In the genomic region with DNA sequence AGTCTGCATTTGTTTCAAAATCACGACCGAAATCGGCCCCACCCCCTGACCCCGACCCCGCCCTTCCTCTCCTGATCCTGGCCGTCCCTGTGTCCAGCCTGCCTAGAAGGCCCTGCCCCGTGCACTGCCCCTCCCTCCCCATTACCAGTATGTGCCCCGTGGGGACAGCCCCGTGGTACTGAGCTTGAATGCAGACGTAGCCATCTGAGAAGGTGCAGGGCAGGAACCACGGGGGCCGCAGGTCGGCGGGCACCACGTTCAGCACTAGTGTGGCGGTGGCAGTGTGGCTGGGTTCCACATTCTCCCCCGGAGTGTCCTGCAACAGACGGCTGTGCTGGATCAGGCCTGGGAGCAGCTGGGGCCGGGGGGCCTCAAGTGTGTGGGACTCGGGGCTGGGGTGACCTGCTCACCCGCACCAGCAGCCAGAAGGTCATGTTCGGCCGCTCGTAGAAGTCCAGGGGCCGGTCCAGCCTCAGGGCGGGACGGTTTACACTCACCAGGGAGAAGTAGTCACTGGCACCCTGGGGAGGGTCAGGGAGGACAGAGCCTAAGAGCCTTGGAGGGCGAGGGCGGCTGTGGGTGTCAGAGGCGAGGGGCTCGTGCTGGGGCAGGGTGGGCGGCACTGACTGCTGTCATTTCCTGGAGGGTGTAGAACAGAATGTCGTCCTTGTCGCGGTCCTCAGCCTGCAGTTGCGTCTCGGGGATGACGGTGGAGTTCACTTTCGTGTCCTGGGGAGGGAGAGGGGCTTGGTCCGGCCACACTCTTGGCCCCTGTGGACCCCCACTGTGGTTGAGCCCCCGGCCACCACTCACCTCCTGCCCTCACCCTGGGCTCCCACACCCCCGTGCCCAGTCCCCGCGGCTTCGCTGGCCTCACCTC, we compare ENCODE assay signal across 29 cellular contexts. TPM values are rescaled to one million over a fixed set of nuclear protein-coding genes. Genes with fewer than 3 reads are reported as not detected.
DNase-seq lines count a peak whose midpoint lies in the region; ATAC-seq, FAIRE-seq and TF ChIP-seq lines count a peak whose summit lies in the region.
"Had no signal": no experiment of that assay in that cellular context is flagged by ENCODE, and none has a peak within 500 bp of the region (broad histone marks: within the 10 kb centered on the region; RNA-seq: fewer than 3 reads in every experiment).

No MANE protein-coding gene starts in this region.

- H3K4me3 ChIP-seq in HepG2 (replicated peaks in 1 of 3; ENCODE audit: insufficient read depth in 1 of 3, low read depth in 2 of 3, low read length in 3 of 3) (no peak overlapping the region), sigmoid colon (no peak overlapping the region)
- H3K4me3 ChIP-seq: SJSA1 had no signal

- H3K27me3 ChIP-seq in HepG2 (ENCODE audit: control insufficient read depth in 1 of 2, insufficient read depth in 2 of 2, low read length in 2 of 2) (no peaks in the 10 kb centered on the region), sigmoid colon (peaks cover 0 to 31% (median 0%) of the 10 kb centered on the region in 3 donors)
- H3K27me3 ChIP-seq: SJSA1 had no signal

- WGBS in HepG2 (ENCODE audit: low lambda C conversion rate): 89% methylated on average over 27 of the region's 45 CpGs
- 77% methylated on average over 45 of the region's 45 CpGs for WGBS in sigmoid colon, 2 donors

- no peak for TF ChIP-seq CTCF in HepG2 (CRISPR knock-in tag; IDR thresholded peaks at IDR 0.05)
- TF ChIP-seq CTCF in sigmoid colon (IDR thresholded peaks at IDR 0.05): no peak

- CTCF ChIA-PET in activated CD4-positive, alpha-beta T cell treated with anti-CD3 and anti-CD28 coated beads, Interleukin-2, amount 10 ng/mL, durations not matched to agents 7 days and 5 days (lab: Charles Lee): no interaction called here
- CTCF ChIA-PET in HepG2 (lab: Yijun Ruan, JAX; ENCODE audit: low intra/inter-chr PET ratio, low total read pairs): no interaction called here

- H3K4me1 ChIP-seq in HepG2 (ENCODE audit: insufficient read depth, low read length) (peaks cover 30% of the 10 kb centered on the region), sigmoid colon (peaks cover 0 to 6% (median 5%) of the 10 kb centered on the region in 4 donors)

- H3K79me2 ChIP-seq in HepG2 (ENCODE audit: insufficient read depth, low read length): no peaks in the 10 kb centered on the region

- H3K27me3 Mint-ChIP-seq in activated CD4-positive, alpha-beta T cell treated with anti-CD3 and anti-CD28 coated beads, Interleukin-2, amount 10 ng/mL, durations not matched to agents 7 days and 5 days: peaks cover 2% of the 10 kb centered on the region

- H3K4me1 Mint-ChIP-seq in activated CD4-positive, alpha-beta T cell treated with anti-CD3 and anti-CD28 coated beads, Interleukin-2, amount 10 ng/mL, durations not matched to agents 7 days and 5 days: peaks cover 8% of the 10 kb centered on the region

- peak; percentile 4 for DNase-seq in activated CD4-positive, alpha-beta T cell treated with anti-CD3 and anti-CD28 coated beads for 48 hours
- DNase-seq in activated CD4-positive, alpha-beta T cell treated with anti-CD3 and anti-CD28 coated beads, Interleukin-2, amount 10 ng/mL, durations not matched to agents 7 days and 5 days: no peak
- DNase-seq in HepG2 (ENCODE audit: low spot score) (no peak), sigmoid colon (peak; percentile 64), COR-L47 (lab: John Stamatoyannopoulos, UW) (no peak), DMS79 treated with DMSO at 0.1 percent for 48 hours (lab: John Stamatoyannopoulos, UW) (no peak)
- DNase-seq: ACHN, AML-193, C1 segment of cervical spinal cord, DMS53, EL, GF-D8, Karpas-422, MV-4-11, NCI-H1694 treated with DMSO at 0.1 percent for 48 hours, NCI-H2081 treated with DMSO at 0.1 percent for 48 hours, NCI-H2171 treated with DMSO at 0.1 percent for 48 hours, NCI-H446, NCI-H526 had no signal

- no peak overlapping the region for H3K4me3 Mint-ChIP-seq in activated CD4-positive, alpha-beta T cell treated with anti-CD3 and anti-CD28 coated beads, Interleukin-2, amount 10 ng/mL, durations not matched to agents 7 days and 5 days

- TF ChIP-seq EP300 in HepG2 (IDR thresholded peaks at IDR 0.05; ENCODE audit: low read depth in 2 of 2, low read length in 2 of 2) (no peak), HepG2 (CRISPR knock-in tag; IDR thresholded peaks at IDR 0.05; ENCODE audit: borderline replicate concordance) (no peak), sigmoid colon (IDR thresholded peaks at IDR 0.05) (no peak)

- H3K4me2 ChIP-seq in HepG2 (ENCODE audit: low read depth, low read length): no peak overlapping the region

- intact Hi-C loops in HepG2 (cut with micrococcal nuclease; ENCODE audit: unreplicated experiment): no loop called here
- intact Hi-C loops in sigmoid colon (cut with DNase I): no loop called here

- no peak overlapping the region for H3K9ac ChIP-seq in HepG2 (ENCODE audit: insufficient read depth, low read depth, low read length)

- no peak for TF ChIP-seq POLR2A in HepG2 (IDR thresholded peaks at IDR 0.05; ENCODE audit: insufficient read depth in 1 of 2, low read depth in 2 of 2, low read length in 2 of 2)
- TF ChIP-seq POLR2A in sigmoid colon (IDR thresholded peaks at IDR 0.05): no peak

- ATAC-seq in HepG2: no peak
- ATAC-seq: Right ventricle myocardium inferior had no signal

- POLR2A ChIA-PET in activated CD4-positive, alpha-beta T cell treated with anti-CD3 and anti-CD28 coated beads, Interleukin-2, amount 10 ng/mL, durations not matched to agents 7 days and 5 days (lab: Charles Lee): interaction anchor here (0.8 kb wide), 1 partner anchor 8 kb away, joined by 7 read pairs; no protein-coding TSS in a partner anchor
- POLR2A ChIA-PET in HepG2 (lab: Yijun Ruan, JAX): no interaction called here

- no peak overlapping the region for H3K27ac Mint-ChIP-seq in activated CD4-positive, alpha-beta T cell treated with anti-CD3 and anti-CD28 coated beads, Interleukin-2, amount 10 ng/mL, durations not matched to agents 7 days and 5 days

- H3K9me3 ChIP-seq in HepG2 (ENCODE audit: low read length) (no peaks in the 10 kb centered on the region), sigmoid colon (no peaks in the 10 kb centered on the region)
- H3K9me3 ChIP-seq: SJSA1 had no signal

- TF ChIP-seq RAD21 in HepG2 (CRISPR knock-in tag; IDR thresholded peaks at IDR 0.05): no peak

- no peaks in the 10 kb centered on the region for H3K36me3 Mint-ChIP-seq in activated CD4-positive, alpha-beta T cell treated with anti-CD3 and anti-CD28 coated beads, Interleukin-2, amount 10 ng/mL, durations not matched to agents 7 days and 5 days (ENCODE audit: low read depth)

- no TSS peak for BruUV-seq in HepG2 (replicated peaks; lab: Mats Ljungman, UMichigan)

- no peaks in the 10 kb centered on the region for H3K9me3 Mint-ChIP-seq in activated CD4-positive, alpha-beta T cell treated with anti-CD3 and anti-CD28 coated beads, Interleukin-2, amount 10 ng/mL, durations not matched to agents 7 days and 5 days
- H3K9me3 Mint-ChIP-seq: IgD-negative memory B cell had no signal

- no peak overlapping the region for H3K27ac ChIP-seq in HepG2 (ENCODE audit: extremely low read length, insufficient read depth, low read length)
- H3K27ac ChIP-seq in sigmoid colon: no peak overlapping the region
- H3K27ac ChIP-seq: 22Rv1, SJSA1 had no signal

- no peak for FAIRE-seq in HepG2 (lab: Jason Lieb, UNC)
- FAIRE-seq: D721Med, HTR-8/SVneo, RCC 7860 had no signal

- H3K36me3 ChIP-seq in HepG2 (replicated peaks in 1 of 2; ENCODE audit: control insufficient read depth in 1 of 2, insufficient read depth in 2 of 2, low read length in 2 of 2): peaks cover 0 to 12% of the 10 kb centered on the region in 2 experiments; a peak in 2 of 5 replicates
- peaks cover 0 to 27% (median 8%) of the 10 kb centered on the region in 4 donors for H3K36me3 ChIP-seq in sigmoid colon
- H3K36me3 ChIP-seq: SJSA1 had no signal

- in situ Hi-C loops in HepG2 (cut with HindIII; ENCODE audit: extremely low pct_ligation_motif_present, low pct_unique_long_range_greater_than_20kb): loop anchor here (10.0 kb wide), 1 partner anchor 66 kb away; no protein-coding TSS in a partner anchor

- H4K20me1 ChIP-seq in HepG2 (ENCODE audit: insufficient read depth, low read length): peaks cover 11% of the 10 kb centered on the region; the same call in 1 of the 2 replicates

- no peak overlapping the region for H2AFZ ChIP-seq in HepG2 (ENCODE audit: low read length)

RNA-seq across cellular contexts. Expression of gene CDHR5, which starts 3.6 kb away (rescaled TPM):
- not detected for total RNA-seq in activated CD4-positive, alpha-beta T cell treated with anti-CD3 and anti-CD28 coated beads, Interleukin-2, amount 10 ng/mL, durations not matched to agents 7 days and 5 days
- total RNA-seq in HepG2 (2016; rRNA removed; fragmentation: Illumina TruSeq; extraction: Trizol) (0.21 and 0.46 TPM in 2 replicates), sigmoid colon (1 to 10 TPM in 2 of 4 donors, not detected in 2; 1.8 to 1.9 TPM)
- 0.09 TPM in 1 of 2 replicates, not detected in the other for total RNA-seq in HepG2 (2016; cell fraction: cytosol; rRNA removed; fragmentation: Illumina TruSeq; extraction: Trizol; ENCODE audit: low read depth)
- 0.52 TPM in 1 of 2 replicates, not detected in the other for total RNA-seq in HepG2 (2016; cell fraction: insoluble cytoplasmic fraction; rRNA removed; fragmentation: Illumina TruSeq; extraction: Trizol)
- 0.25 and 0.52 TPM in 2 replicates for total RNA-seq in HepG2 (2016; cell fraction: membrane; rRNA removed; fragmentation: Illumina TruSeq; extraction: Trizol)
- 0.65 and 0.72 TPM in 2 replicates for total RNA-seq in HepG2 (2016; cell fraction: nucleus; rRNA removed; fragmentation: Illumina TruSeq; extraction: Trizol)
- polyA plus RNA-seq in HepG2 (2011; rRNA removed) (0.68 and 0.71 TPM in 2 replicates), sigmoid colon (100 to 1,000 TPM in 1 of 3 donors, 10 to 100 TPM in 2; 18.0 to 136 (median 29.4) TPM)
- 0.19 and 0.67 TPM in 2 replicates for polyA plus RNA-seq in HepG2 (2011; cell fraction: cytosol; rRNA removed)
- polyA plus RNA-seq in HepG2 (2011; cell fraction: nucleus; rRNA removed): 1.8 and 3.5 TPM in 2 replicates
- polyA plus RNA-seq in HepG2 (2012): 0.37 and 0.71 TPM in 2 replicates
- polyA plus RNA-seq in HepG2 (2016; cell fraction: cytosol; fragmentation: Illumina TruSeq; extraction: Trizol; ENCODE audit: low read depth): 0.06 and 0.12 TPM in 2 replicates
- polyA plus RNA-seq in HepG2 (2016; cell fraction: insoluble cytoplasmic fraction; fragmentation: Illumina TruSeq; extraction: Trizol; ENCODE audit: low read depth): 0.70 and 0.90 TPM in 2 replicates
- 0.11 and 0.40 TPM in 2 replicates for polyA plus RNA-seq in HepG2 (2016; cell fraction: membrane; fragmentation: Illumina TruSeq; extraction: Trizol; ENCODE audit: low read depth)
- polyA plus RNA-seq in HepG2 (2016; cell fraction: nucleus; fragmentation: Illumina TruSeq; extraction: Trizol; ENCODE audit: insufficient read depth, low read depth): 3.1 and 3.6 TPM in 2 replicates
- 0.62 TPM in 1 of 2 replicates, not detected in the other for polyA minus RNA-seq in HepG2 (2011; rRNA and poly(A)+ RNA removed; ENCODE audit: low replicate concordance)
- 0.40 TPM in 1 of 2 replicates, not detected in the other for polyA minus RNA-seq in HepG2 (2011; cell fraction: cytosol; rRNA and poly(A)+ RNA removed)
- polyA minus RNA-seq in HepG2 (2011; cell fraction: nucleus; rRNA and poly(A)+ RNA removed): 0.26 and 0.75 TPM in 2 replicates
- total RNA-seq: H4, M059J, OCI-LY7, Right ventricle myocardium inferior, SJSA1 had no signal
- polyA plus RNA-seq: IgD-negative memory B cell had no signal

RNA-seq across cellular contexts. Expression of gene IRF7, which starts 5.4 kb away (rescaled TPM):
- total RNA-seq in activated CD4-positive, alpha-beta T cell treated with anti-CD3 and anti-CD28 coated beads, Interleukin-2, amount 10 ng/mL, durations not matched to agents 7 days and 5 days: 100 to 1,000 TPM; 152 to 154 TPM
- not detected in 2 replicates for total RNA-seq in HepG2 (2016; rRNA removed; fragmentation: Illumina TruSeq; extraction: Trizol)
- not detected in 2 replicates for total RNA-seq in HepG2 (2016; cell fraction: cytosol; rRNA removed; fragmentation: Illumina TruSeq; extraction: Trizol; ENCODE audit: low read depth)
- total RNA-seq in HepG2 (2016; cell fraction: insoluble cytoplasmic fraction; rRNA removed; fragmentation: Illumina TruSeq; extraction: Trizol): not detected in 2 replicates
- total RNA-seq in HepG2 (2016; cell fraction: membrane; rRNA removed; fragmentation: Illumina TruSeq; extraction: Trizol): not detected in 2 replicates
- not detected in 2 replicates for total RNA-seq in HepG2 (2016; cell fraction: nucleus; rRNA removed; fragmentation: Illumina TruSeq; extraction: Trizol)
- 0.04 TPM in 1 of 2 replicates, not detected in the other for polyA plus RNA-seq in HepG2 (2011; rRNA removed)
- polyA plus RNA-seq in HepG2 (2011; cell fraction: cytosol; rRNA removed): 0.03 TPM in 1 of 2 replicates, not detected in the other
- 0.47 and 0.69 TPM in 2 replicates for polyA plus RNA-seq in HepG2 (2011; cell fraction: nucleus; rRNA removed)
- polyA plus RNA-seq in HepG2 (2012): 0.42 and 0.91 TPM in 2 replicates
- polyA plus RNA-seq in HepG2 (2016; cell fraction: cytosol; fragmentation: Illumina TruSeq; extraction: Trizol; ENCODE audit: low read depth): not detected in 2 replicates
- not detected in 2 replicates for polyA plus RNA-seq in HepG2 (2016; cell fraction: insoluble cytoplasmic fraction; fragmentation: Illumina TruSeq; extraction: Trizol; ENCODE audit: low read depth)
- polyA plus RNA-seq in HepG2 (2016; cell fraction: membrane; fragmentation: Illumina TruSeq; extraction: Trizol; ENCODE audit: low read depth): not detected in 2 replicates
- not detected in 2 replicates for polyA plus RNA-seq in HepG2 (2016; cell fraction: nucleus; fragmentation: Illumina TruSeq; extraction: Trizol; ENCODE audit: insufficient read depth, low read depth)
- polyA minus RNA-seq in HepG2 (2011; rRNA and poly(A)+ RNA removed; ENCODE audit: low replicate concordance): 3.8 TPM in 1 of 2 replicates, not detected in the other
- polyA minus RNA-seq in HepG2 (2011; cell fraction: cytosol; rRNA and poly(A)+ RNA removed): not detected in 2 replicates
- not detected in 2 replicates for polyA minus RNA-seq in HepG2 (2011; cell fraction: nucleus; rRNA and poly(A)+ RNA removed)
- total RNA-seq in sigmoid colon: 10 to 100 TPM in 3 of 4 donors, 1 to 10 TPM in 1; 8.6 to 18.2 (median 14.2) TPM
- 10 to 100 TPM; 10.8 to 73.9 (median 26.8) TPM for polyA plus RNA-seq in sigmoid colon
- total RNA-seq: M059J had no signal

RNA-seq across cellular contexts. Expression of gene SCT, which starts 5.8 kb away (rescaled TPM):
- not detected for total RNA-seq in activated CD4-positive, alpha-beta T cell treated with anti-CD3 and anti-CD28 coated beads, Interleukin-2, amount 10 ng/mL, durations not matched to agents 7 days and 5 days
- total RNA-seq in HepG2 (2016; rRNA removed; fragmentation: Illumina TruSeq; extraction: Trizol) (not detected in 2 replicates), sigmoid colon (not detected)
- total RNA-seq in HepG2 (2016; cell fraction: cytosol; rRNA removed; fragmentation: Illumina TruSeq; extraction: Trizol; ENCODE audit: low read depth): not detected in 2 replicates
- total RNA-seq in HepG2 (2016; cell fraction: insoluble cytoplasmic fraction; rRNA removed; fragmentation: Illumina TruSeq; extraction: Trizol): not detected in 2 replicates
- total RNA-seq in HepG2 (2016; cell fraction: membrane; rRNA removed; fragmentation: Illumina TruSeq; extraction: Trizol): not detected in 2 replicates
- total RNA-seq in HepG2 (2016; cell fraction: nucleus; rRNA removed; fragmentation: Illumina TruSeq; extraction: Trizol): not detected in 2 replicates
- polyA plus RNA-seq in HepG2 (2011; rRNA removed) (not detected in 2 replicates), sigmoid colon (1 to 10 TPM in 1 of 3 donors, not detected in 2; 1.1 TPM)
- not detected in 2 replicates for polyA plus RNA-seq in HepG2 (2011; cell fraction: cytosol; rRNA removed)
- polyA plus RNA-seq in HepG2 (2011; cell fraction: nucleus; rRNA removed): not detected in 2 replicates
- polyA plus RNA-seq in HepG2 (2012): not detected in 2 replicates
- polyA plus RNA-seq in HepG2 (2016; cell fraction: cytosol; fragmentation: Illumina TruSeq; extraction: Trizol; ENCODE audit: low read depth): not detected in 2 replicates
- polyA plus RNA-seq in HepG2 (2016; cell fraction: insoluble cytoplasmic fraction; fragmentation: Illumina TruSeq; extraction: Trizol; ENCODE audit: low read depth): not detected in 2 replicates
- polyA plus RNA-seq in HepG2 (2016; cell fraction: membrane; fragmentation: Illumina TruSeq; extraction: Trizol; ENCODE audit: low read depth): not detected in 2 replicates
- polyA plus RNA-seq in HepG2 (2016; cell fraction: nucleus; fragmentation: Illumina TruSeq; extraction: Trizol; ENCODE audit: insufficient read depth, low read depth): not detected in 2 replicates
- not detected in 2 replicates for polyA minus RNA-seq in HepG2 (2011; rRNA and poly(A)+ RNA removed; ENCODE audit: low replicate concordance)
- not detected in 2 replicates for polyA minus RNA-seq in HepG2 (2011; cell fraction: cytosol; rRNA and poly(A)+ RNA removed)
- polyA minus RNA-seq in HepG2 (2011; cell fraction: nucleus; rRNA and poly(A)+ RNA removed): not detected in 2 replicates
- total RNA-seq: H4, M059J, OCI-LY7, Right ventricle myocardium inferior, SJSA1 had no signal
- polyA plus RNA-seq: IgD-negative memory B cell had no signal

RNA-seq across cellular contexts. Expression of gene DRD4, which starts 15.9 kb away (rescaled TPM):
- total RNA-seq in activated CD4-positive, alpha-beta T cell treated with anti-CD3 and anti-CD28 coated beads, Interleukin-2, amount 10 ng/mL, durations not matched to agents 7 days and 5 days: under 1 TPM; 0.21 to 0.30 TPM
- total RNA-seq in HepG2 (2016; rRNA removed; fragmentation: Illumina TruSeq; extraction: Trizol): 0.13 TPM in 1 of 2 replicates, not detected in the other
- total RNA-seq in HepG2 (2016; cell fraction: cytosol; rRNA removed; fragmentation: Illumina TruSeq; extraction: Trizol; ENCODE audit: low read depth): not detected in 2 replicates
- total RNA-seq in HepG2 (2016; cell fraction: insoluble cytoplasmic fraction; rRNA removed; fragmentation: Illumina TruSeq; extraction: Trizol): not detected in 2 replicates
- 0.15 TPM in 1 of 2 replicates, not detected in the other for total RNA-seq in HepG2 (2016; cell fraction: membrane; rRNA removed; fragmentation: Illumina TruSeq; extraction: Trizol)
- not detected in 2 replicates for total RNA-seq in HepG2 (2016; cell fraction: nucleus; rRNA removed; fragmentation: Illumina TruSeq; extraction: Trizol)
- polyA plus RNA-seq in HepG2 (2011; rRNA removed): 0.09 TPM in 2 replicates
- polyA plus RNA-seq in HepG2 (2011; cell fraction: cytosol; rRNA removed): 0.11 TPM in 1 of 2 replicates, not detected in the other
- 1.3 and 1.6 TPM in 2 replicates for polyA plus RNA-seq in HepG2 (2011; cell fraction: nucleus; rRNA removed)
- polyA plus RNA-seq in HepG2 (2012): 0.60 and 0.79 TPM in 2 replicates
- 0.18 and 0.26 TPM in 2 replicates for polyA plus RNA-seq in HepG2 (2016; cell fraction: cytosol; fragmentation: Illumina TruSeq; extraction: Trizol; ENCODE audit: low read depth)
- 0.16 and 0.24 TPM in 2 replicates for polyA plus RNA-seq in HepG2 (2016; cell fraction: insoluble cytoplasmic fraction; fragmentation: Illumina TruSeq; extraction: Trizol; ENCODE audit: low read depth)
- polyA plus RNA-seq in HepG2 (2016; cell fraction: membrane; fragmentation: Illumina TruSeq; extraction: Trizol; ENCODE audit: low read depth): 0.22 and 0.28 TPM in 2 replicates
- 1.4 and 1.5 TPM in 2 replicates for polyA plus RNA-seq in HepG2 (2016; cell fraction: nucleus; fragmentation: Illumina TruSeq; extraction: Trizol; ENCODE audit: insufficient read depth, low read depth)
- 0.42 TPM in 1 of 2 replicates, not detected in the other for polyA minus RNA-seq in HepG2 (2011; rRNA and poly(A)+ RNA removed; ENCODE audit: low replicate concordance)
- polyA minus RNA-seq in HepG2 (2011; cell fraction: cytosol; rRNA and poly(A)+ RNA removed): not detected in 2 replicates
- 0.26 and 0.50 TPM in 2 replicates for polyA minus RNA-seq in HepG2 (2011; cell fraction: nucleus; rRNA and poly(A)+ RNA removed)
- 1 to 10 TPM in 1 of 4 donors, under 1 TPM in 1, not detected in 2; 0.41 to 2.2 TPM for total RNA-seq in sigmoid colon
- polyA plus RNA-seq in sigmoid colon: under 1 TPM in 1 of 3 donors, not detected in 2; 0.28 TPM
- total RNA-seq: H4, M059J, SJSA1 had no signal
- polyA plus RNA-seq: IgD-negative memory B cell had no signal

RNA-seq across cellular contexts. Expression of gene PHRF1, which starts 44.9 kb away (rescaled TPM):
- total RNA-seq in activated CD4-positive, alpha-beta T cell treated with anti-CD3 and anti-CD28 coated beads, Interleukin-2, amount 10 ng/mL, durations not matched to agents 7 days and 5 days: 10 to 100 TPM; 46.8 to 48.6 TPM
- total RNA-seq in HepG2 (2016; rRNA removed; fragmentation: Illumina TruSeq; extraction: Trizol) (13.7 and 16.7 TPM in 2 replicates), sigmoid colon (10 to 100 TPM; 11.8 to 21.2 (median 17.9) TPM)
- total RNA-seq in HepG2 (2016; cell fraction: cytosol; rRNA removed; fragmentation: Illumina TruSeq; extraction: Trizol; ENCODE audit: low read depth): 7.4 and 7.9 TPM in 2 replicates
- total RNA-seq in HepG2 (2016; cell fraction: insoluble cytoplasmic fraction; rRNA removed; fragmentation: Illumina TruSeq; extraction: Trizol): 10.7 and 17.0 TPM in 2 replicates
- total RNA-seq in HepG2 (2016; cell fraction: membrane; rRNA removed; fragmentation: Illumina TruSeq; extraction: Trizol): 5.1 and 6.1 TPM in 2 replicates
- total RNA-seq in HepG2 (2016; cell fraction: nucleus; rRNA removed; fragmentation: Illumina TruSeq; extraction: Trizol): 10.8 and 14.2 TPM in 2 replicates
- polyA plus RNA-seq in HepG2 (2011; rRNA removed) (8.2 and 11.2 TPM in 2 replicates), sigmoid colon (10 to 100 TPM in 2 of 3 donors, 1 to 10 TPM in 1; 6.6 to 29.3 (median 11.3) TPM)
- 4.8 and 7.0 TPM in 2 replicates for polyA plus RNA-seq in HepG2 (2011; cell fraction: cytosol; rRNA removed)
- polyA plus RNA-seq in HepG2 (2011; cell fraction: nucleus; rRNA removed): 30.1 and 30.7 TPM in 2 replicates
- 7.4 and 8.1 TPM in 2 replicates for polyA plus RNA-seq in HepG2 (2012)
- 1.6 and 1.8 TPM in 2 replicates for polyA plus RNA-seq in HepG2 (2016; cell fraction: cytosol; fragmentation: Illumina TruSeq; extraction: Trizol; ENCODE audit: low read depth)
- polyA plus RNA-seq in HepG2 (2016; cell fraction: insoluble cytoplasmic fraction; fragmentation: Illumina TruSeq; extraction: Trizol; ENCODE audit: low read depth): 10.7 and 13.7 TPM in 2 replicates
- polyA plus RNA-seq in HepG2 (2016; cell fraction: membrane; fragmentation: Illumina TruSeq; extraction: Trizol; ENCODE audit: low read depth): 2.1 and 2.5 TPM in 2 replicates
- 25.7 and 27.7 TPM in 2 replicates for polyA plus RNA-seq in HepG2 (2016; cell fraction: nucleus; fragmentation: Illumina TruSeq; extraction: Trizol; ENCODE audit: insufficient read depth, low read depth)
- polyA minus RNA-seq in HepG2 (2011; rRNA and poly(A)+ RNA removed; ENCODE audit: low replicate concordance): 13.6 and 18.7 TPM in 2 replicates
- polyA minus RNA-seq in HepG2 (2011; cell fraction: cytosol; rRNA and poly(A)+ RNA removed): 7.8 and 7.9 TPM in 2 replicates
- polyA minus RNA-seq in HepG2 (2011; cell fraction: nucleus; rRNA and poly(A)+ RNA removed): 17.4 and 19.9 TPM in 2 replicates

Comparison
In these comparisons a context has a peak if more than half of its experiments do, and no peak if none do; other contexts are left out.
1. DNase-seq: peak in activated CD4-positive, alpha-beta T cell treated with anti-CD3 and anti-CD28 coated beads for 48 hours (single experiment) and sigmoid colon (single experiment); none in activated CD4-positive, alpha-beta T cell treated with anti-CD3 and anti-CD28 coated beads, Interleukin-2, amount 10 ng/mL, durations not matched to agents 7 days and 5 days (single experiment), HepG2 (single experiment), COR-L47 (single experiment) and DMS79 treated with DMSO at 0.1 percent for 48 hours (single experiment).
2. RNA of gene IRF7, which starts 5.4 kb away (total RNA-seq): 152 to 154 TPM in activated CD4-positive, alpha-beta T cell treated with anti-CD3 and anti-CD28 coated beads, Interleukin-2, amount 10 ng/mL, durations not matched to agents 7 days and 5 days and 8.6 to 18.2 TPM in sigmoid colon; not detected in HepG2; every median in the first group is over 4 times any median in the second.